In genomic region chr1:185931438-185931837, GRCh38 we compare ENCODE assay signal across 30 cellular contexts.
"Had no signal": no experiment of that assay in that cellular context is flagged by ENCODE, and none has a peak within 500 bp of the region (broad histone marks: within the 10 kb centered on the region; RNA-seq: fewer than 3 reads in every experiment).

No MANE protein-coding gene starts in this region.

- H3K36me3 ChIP-seq: brain microvascular endothelial cell, esophagus muscularis mucosa, gastrocnemius medialis had no signal

- H3K4me3 Mint-ChIP-seq: activated CD4-positive, alpha-beta memory T cell treated with anti-CD3 and anti-CD28 coated beads for 36 hours; activated CD4-positive, alpha-beta T cell treated with anti-CD3 and anti-CD28 coated beads for 36 hours; activated CD4-positive, alpha-beta T cell treated with anti-CD3 and anti-CD28 coated beads, Interleukin-2, amount 10 ng/mL, durations not matched to agents 24 days and 14 days; activated CD8-positive, alpha-beta T cell treated with anti-CD3 and anti-CD28 coated beads, Interleukin-2, amount 10 ng/mL, durations not matched to agents 7 days and 5 days; activated naive CD4-positive, alpha-beta T cell treated with anti-CD3 and anti-CD28 coated beads, Interleukin-2, amount 10 ng/mL, durations not matched to agents 7 days and 5 days; activated naive CD8-positive, alpha-beta T cell treated with anti-CD3 and anti-CD28 coated beads, Interleukin-2, amount 10 ng/mL, durations not matched to agents 7 days and 5 days; activated T-cell treated with anti-CD3 and anti-CD28 coated beads, Interleukin-2, amount 50 U/mL, for 24 hours; activated T-cell treated with anti-CD3 and anti-CD28 coated beads, Interleukin-2, amount 50 U/mL, for 72 hours; central memory CD8-positive, alpha-beta T cell; effector memory CD8-positive, alpha-beta T cell; T-helper 17 cell; T-helper 2 cell treated with Interferon-gamma antibody and Interleukin-4, amounts not matched to agents 5 μg/mL and 100 μg/mL, for 36 hours had no signal

- H3K27ac ChIP-seq: brain microvascular endothelial cell, esophagus muscularis mucosa, foreskin keratinocyte, gastrocnemius medialis had no signal

- H3K4me3 ChIP-seq: esophagus muscularis mucosa, gastrocnemius medialis had no signal

- H3K36me3 Mint-ChIP-seq: activated CD4-positive, alpha-beta memory T cell treated with anti-CD3 and anti-CD28 coated beads for 36 hours; activated naive CD4-positive, alpha-beta T cell treated with anti-CD3 and anti-CD28 coated beads, Interleukin-2, amount 10 ng/mL, durations not matched to agents 7 days and 5 days; activated naive CD4-positive, alpha-beta T cell treated with anti-CD3 and anti-CD28 coated beads, Interleukin-2, amount 50 U/mL, for 72 hours; activated naive CD8-positive, alpha-beta T cell treated with anti-CD3 and anti-CD28 coated beads, Interleukin-2, amount 10 ng/mL, durations not matched to agents 7 days and 5 days had no signal

- H3K27me3 Mint-ChIP-seq: activated CD4-positive, alpha-beta memory T cell treated with anti-CD3 and anti-CD28 coated beads for 36 hours; activated naive CD4-positive, alpha-beta T cell treated with anti-CD3 and anti-CD28 coated beads, Interleukin-2, amount 10 ng/mL, durations not matched to agents 7 days and 5 days had no signal

- H3K27ac Mint-ChIP-seq: activated CD4-positive, alpha-beta memory T cell treated with anti-CD3 and anti-CD28 coated beads for 36 hours; activated CD4-positive, alpha-beta T cell treated with anti-CD3 and anti-CD28 coated beads for 36 hours; activated CD4-positive, alpha-beta T cell treated with anti-CD3 and anti-CD28 coated beads, Interleukin-2, amount 10 ng/mL, durations not matched to agents 24 days and 14 days; activated CD8-positive, alpha-beta T cell treated with anti-CD3 and anti-CD28 coated beads, Interleukin-2, amount 10 ng/mL, durations not matched to agents 7 days and 5 days; activated naive CD4-positive, alpha-beta T cell treated with anti-CD3 and anti-CD28 coated beads, Interleukin-2, amount 10 ng/mL, durations not matched to agents 7 days and 5 days; activated naive CD4-positive, alpha-beta T cell treated with anti-CD3 and anti-CD28 coated beads, Interleukin-2, amount 50 U/mL, for 72 hours; activated naive CD8-positive, alpha-beta T cell treated with anti-CD3 and anti-CD28 coated beads, Interleukin-2, amount 10 ng/mL, durations not matched to agents 7 days and 5 days; activated T-cell treated with anti-CD3 and anti-CD28 coated beads, Interleukin-2, amount 50 U/mL, for 24 hours; activated T-cell treated with anti-CD3 and anti-CD28 coated beads, Interleukin-2, amount 50 U/mL, for 72 hours; effector memory CD8-positive, alpha-beta T cell; T-helper 17 cell; T-helper 2 cell treated with Interferon-gamma antibody and Interleukin-4, amounts not matched to agents 5 μg/mL and 100 μg/mL, for 36 hours had no signal

- H3K4me1 Mint-ChIP-seq: activated CD4-positive, alpha-beta T cell treated with anti-CD3 and anti-CD28 coated beads for 36 hours; activated CD4-positive, alpha-beta T cell treated with anti-CD3 and anti-CD28 coated beads, Interleukin-2, amount 10 ng/mL, durations not matched to agents 24 days and 14 days; activated naive CD4-positive, alpha-beta T cell treated with anti-CD3 and anti-CD28 coated beads, Interleukin-2, amount 10 ng/mL, durations not matched to agents 7 days and 5 days; activated naive CD8-positive, alpha-beta T cell treated with anti-CD3 and anti-CD28 coated beads, Interleukin-2, amount 10 ng/mL, durations not matched to agents 7 days and 5 days; central memory CD8-positive, alpha-beta T cell; T-helper 17 cell had no signal

- H3K9me3 ChIP-seq: esophagus muscularis mucosa, gastrocnemius medialis had no signal

- H3K4me1 ChIP-seq: foreskin keratinocyte, gastrocnemius medialis had no signal

- H3K27me3 ChIP-seq: brain microvascular endothelial cell, esophagus muscularis mucosa, foreskin keratinocyte, gastrocnemius medialis had no signal

- DNase-seq: activated CD4-positive, alpha-beta memory T cell treated with anti-CD3 and anti-CD28 coated beads for 36 hours; activated CD4-positive, alpha-beta T cell treated with anti-CD3 and anti-CD28 coated beads for 36 hours; activated CD4-positive, alpha-beta T cell treated with anti-CD3 and anti-CD28 coated beads, Interleukin-2, amount 10 ng/mL, durations not matched to agents 24 days and 14 days; activated CD4-positive, CD25-positive, alpha-beta regulatory T cell; activated CD4-positive, CD25-positive, alpha-beta regulatory T cell treated with anti-CD3 and anti-CD28 coated beads, Interleukin-2, amount 50 U/mL, for 72 hours; activated CD8-positive, alpha-beta memory T cell treated with anti-CD3 and anti-CD28 coated beads, Interleukin-2, amount 50 U/mL, for 48 hours; activated CD8-positive, alpha-beta T cell treated with anti-CD3 and anti-CD28 coated beads, Interleukin-2, amount 10 ng/mL, durations not matched to agents 7 days and 5 days; activated gamma-delta T cell; activated naive CD4-positive, alpha-beta T cell; activated naive CD4-positive, alpha-beta T cell treated with anti-CD3 and anti-CD28 coated beads, Interleukin-2, amount 10 ng/mL, durations not matched to agents 7 days and 5 days; activated naive CD8-positive, alpha-beta T cell treated with anti-CD3 and anti-CD28 coated beads, Interleukin-2, amount 10 ng/mL, durations not matched to agents 7 days and 5 days; activated T-cell treated with anti-CD3 and anti-CD28 coated beads for 4 hours; activated T-cell treated with anti-CD3 and anti-CD28 coated beads, Interleukin-2, amount 50 U/mL, for 24 hours; activated T-cell treated with anti-CD3 and anti-CD28 coated beads, Interleukin-2, amount 50 U/mL, for 72 hours; anterior cingulate cortex; brain microvascular endothelial cell; cortex of kidney; dermis blood vessel endothelial cell; effector CD4-positive, alpha-beta T cell; effector memory CD8-positive, alpha-beta T cell; erythroblast; foreskin keratinocyte; gastrocnemius medialis; T-helper 1 cell; T-helper 17 cell; T1000 had no signal

- H3K9me3 Mint-ChIP-seq: activated CD4-positive, alpha-beta memory T cell treated with anti-CD3 and anti-CD28 coated beads for 36 hours; activated CD4-positive, alpha-beta T cell treated with anti-CD3 and anti-CD28 coated beads, Interleukin-2, amount 10 ng/mL, durations not matched to agents 24 days and 14 days; activated naive CD4-positive, alpha-beta T cell treated with anti-CD3 and anti-CD28 coated beads, Interleukin-2, amount 10 ng/mL, durations not matched to agents 7 days and 5 days; activated naive CD4-positive, alpha-beta T cell treated with anti-CD3 and anti-CD28 coated beads, Interleukin-2, amount 50 U/mL, for 72 hours; activated naive CD8-positive, alpha-beta T cell treated with anti-CD3 and anti-CD28 coated beads, Interleukin-2, amount 10 ng/mL, durations not matched to agents 7 days and 5 days; activated T-cell treated with anti-CD3 and anti-CD28 coated beads, Interleukin-2, amount 50 U/mL, for 24 hours; activated T-cell treated with anti-CD3 and anti-CD28 coated beads, Interleukin-2, amount 50 U/mL, for 72 hours; central memory CD8-positive, alpha-beta T cell; effector memory CD8-positive, alpha-beta T cell; T-helper 2 cell treated with Interferon-gamma antibody and Interleukin-4, amounts not matched to agents 5 μg/mL and 100 μg/mL, for 36 hours had no signal
